In the genomic region with DNA sequence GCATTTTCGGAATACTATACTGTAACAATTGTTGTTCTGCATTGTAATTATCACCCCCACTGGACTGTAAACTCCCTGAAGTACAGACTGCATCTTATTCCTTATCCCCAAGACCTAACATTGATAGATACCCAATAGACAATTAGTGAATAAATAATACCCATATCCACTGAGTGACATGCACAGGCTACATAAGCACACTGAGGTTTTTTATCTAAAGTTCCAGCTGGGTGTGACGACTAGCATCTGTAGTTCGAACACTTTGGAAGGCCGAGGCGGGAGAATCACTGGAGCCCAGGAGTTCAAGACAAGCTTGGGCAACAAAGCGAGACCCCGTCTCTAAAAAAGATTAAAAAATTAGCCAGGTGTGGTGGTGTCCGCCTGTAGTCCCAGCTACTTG, we compare ENCODE assay signal across 16 cellular contexts. TPM values are rescaled to one million over a fixed set of nuclear protein-coding genes. Genes with fewer than 3 reads are reported as not detected.
A peak's percentile ranks its signal among the peaks of the same experiment; 100 is the strongest.
DNase-seq lines count a peak whose midpoint lies in the region; ATAC-seq and TF ChIP-seq lines count a peak whose summit lies in the region.
"Had no signal": no experiment of that assay in that cellular context is flagged by ENCODE, and none has a peak within 500 bp of the region (broad histone marks: within the 10 kb centered on the region; RNA-seq: fewer than 3 reads in every experiment).

No MANE protein-coding gene starts in this region.

- no peak overlapping the region for H3K27ac ChIP-seq in PC-9
- no peak overlapping the region for H3K27ac ChIP-seq in dorsolateral prefrontal cortex
- H3K27ac ChIP-seq: neutrophil, Peyer's patch had no signal

- peak overlapping the region; percentile 3 for H3K27ac Mint-ChIP-seq in activated T-cell treated with anti-CD3 and anti-CD28 coated beads, Interleukin-2, amount 50 U/mL, for 72 hours
- H3K27ac Mint-ChIP-seq in glutamatergic neuron (ENCODE audit: unreplicated experiment), result peak overlapping the region; percentile 9
- H3K27ac Mint-ChIP-seq: stimulated activated naive CD8-positive, alpha-beta T cell treated with anti-CD3 and anti-CD28 coated beads, Interleukin-15, Interleukin-2, amounts not matched to agents 100 ng/mL and 50 ng/mL, for 24 hours had no signal

- no peak overlapping the region for H3K9ac ChIP-seq in skeletal muscle satellite cell (ENCODE audit: low read depth, low read length)

- no peaks in the 10 kb centered on the region for H3K27me3 Mint-ChIP-seq in activated T-cell treated with anti-CD3 and anti-CD28 coated beads, Interleukin-2, amount 50 U/mL, for 72 hours (ENCODE audit: low read depth)
- peaks cover 7% of the 10 kb centered on the region for H3K27me3 Mint-ChIP-seq in glutamatergic neuron (ENCODE audit: unreplicated experiment)
- H3K27me3 Mint-ChIP-seq: IgD-negative memory B cell; stimulated activated naive CD8-positive, alpha-beta T cell treated with anti-CD3 and anti-CD28 coated beads, Interleukin-15, Interleukin-2, amounts not matched to agents 100 ng/mL and 50 ng/mL, for 24 hours had no signal

- H3K4me3 Mint-ChIP-seq in activated T-cell treated with anti-CD3 and anti-CD28 coated beads, Interleukin-2, amount 50 U/mL, for 72 hours, result no peak overlapping the region
- H3K4me3 Mint-ChIP-seq in glutamatergic neuron (ENCODE audit: unreplicated experiment), result peak overlapping the region; percentile 66

- H3K4me3 ChIP-seq in PC-9, result no peak overlapping the region
- H3K4me3 ChIP-seq in skeletal muscle satellite cell (ENCODE audit: low read length), result no peak overlapping the region
- H3K4me3 ChIP-seq in dorsolateral prefrontal cortex, result peak overlapping the region in 6 of 59 donors; percentile 70 to 98 (median 91)
- H3K4me3 ChIP-seq: Peyer's patch had no signal

- H3K27me3 ChIP-seq in PC-9 (ENCODE audit: insufficient read depth, low read depth), result no peaks in the 10 kb centered on the region
- H3K27me3 ChIP-seq in skeletal muscle satellite cell (ENCODE audit: control insufficient read depth, insufficient read depth, low read length), result no peaks in the 10 kb centered on the region
- no peaks in the 10 kb centered on the region for H3K27me3 ChIP-seq in dorsolateral prefrontal cortex
- H3K27me3 ChIP-seq: heart right ventricle, neutrophil, Peyer's patch, upper lobe of right lung had no signal

- no peaks in the 10 kb centered on the region for H3K36me3 Mint-ChIP-seq in activated T-cell treated with anti-CD3 and anti-CD28 coated beads, Interleukin-2, amount 50 U/mL, for 72 hours (ENCODE audit: insufficient read depth in 2 of 2)
- H3K36me3 Mint-ChIP-seq in glutamatergic neuron (ENCODE audit: unreplicated experiment), result peaks cover 6% of the 10 kb centered on the region

- H3K4me1 ChIP-seq in PC-9 (replicated peaks; ENCODE audit: insufficient read depth) (peaks cover 24% of the 10 kb centered on the region), skeletal muscle satellite cell (ENCODE audit: control insufficient read depth, insufficient read depth, low read length) (peaks cover 18% of the 10 kb centered on the region)

- ATAC-seq in activated T-cell treated with anti-CD3 and anti-CD28 coated beads, Interleukin-2, amount 50 U/mL, for 72 hours (replicated peaks in 1 of 2), result no peak
- ATAC-seq: heart right ventricle, upper lobe of right lung had no signal

- no peaks in the 10 kb centered on the region for H3K9me2 ChIP-seq in PC-9 (ENCODE audit: insufficient read depth)

- TF ChIP-seq CTCF in PC-9 (conservative IDR thresholded peaks at IDR 0.05) (no peak), glutamatergic neuron (IDR thresholded peaks at IDR 0.05; ENCODE audit: partially characterized antibody, unreplicated experiment) (no peak), dorsolateral prefrontal cortex (IDR thresholded peaks at IDR 0.05 in 54 of 56, conservative IDR thresholded peaks at IDR 0.05 in 2 of 56; ENCODE audit: low read depth in 1 of 56, partially characterized antibody in 56 of 56) (no peak)

- peaks cover 22% of the 10 kb centered on the region for H3F3A ChIP-seq in PC-9 (ENCODE audit: insufficient read depth, low read depth)

- DNase-seq in activated T-cell treated with anti-CD3 and anti-CD28 coated beads, Interleukin-2, amount 50 U/mL, for 72 hours, result no peak
- no peak for DNase-seq in activated T-cell treated with anti-CD3 and anti-CD28 coated beads, Interleukin-2, amount 50 U/mL, for 1 hour
- DNase-seq in PC-9 (no peak), glutamatergic neuron (no peak), dorsolateral prefrontal cortex (no peak)
- no peak for DNase-seq in activated naive CD4-positive, alpha-beta T cell (lab: John Stamatoyannopoulos, UW)
- DNase-seq in activated effector memory CD4-positive, alpha-beta T cell treated with Interleukin-2 at 50 U/mL for 16 hours, result no peak
- DNase-seq: activated CD4-positive, alpha-beta T cell treated with anti-CD3 and anti-CD28 coated beads, Interleukin-2, amount 50 U/mL, for 1 hour; heart right ventricle; NCI-H774; Peyer's patch; upper lobe of right lung had no signal

- BruUV-seq in PC-9 (replicated peaks; lab: Mats Ljungman, UMichigan), result no TSS peak

- H3K9me3 ChIP-seq in PC-9 (ENCODE audit: insufficient read depth, low read depth), result no peaks in the 10 kb centered on the region
- no peaks in the 10 kb centered on the region for H3K9me3 ChIP-seq in skeletal muscle satellite cell (replicated peaks; ENCODE audit: low read length)
- H3K9me3 ChIP-seq: heart right ventricle, neutrophil, Peyer's patch, upper lobe of right lung had no signal

- no peak overlapping the region for H2AFZ ChIP-seq in PC-9

- H4K20me1 ChIP-seq in PC-9 (ENCODE audit: insufficient read depth), result peaks cover 17% of the 10 kb centered on the region; the same call in 1 of the 2 replicates

- CTCF ChIA-PET in PC-9 (lab: Charles Lee), result no interaction called here

- POLR2A ChIA-PET in PC-9 (lab: Charles Lee; ENCODE audit: unreplicated experiment), result no interaction called here

- intact Hi-C loops in PC-9 (cut with micrococcal nuclease; ENCODE audit: unreplicated experiment) (loop anchor here (2.0 to 5.0 kb wide), 2 partner anchors 38 to 69 kb away; no protein-coding TSS in a partner anchor), dorsolateral prefrontal cortex (cut with DNase I) (loop anchor here (5.0 to 10.0 kb wide), 5 partner anchors 55 to 343 kb away; partner anchors contain the start of genes EBPL (in 1 of the 2) and TRIM13 (in 1 of the 2))

- H3K4me2 ChIP-seq in PC-9 (peak overlapping the region; percentile 77), skeletal muscle satellite cell (ENCODE audit: low read length) (peak overlapping the region; percentile 88)

- H3K4me1 Mint-ChIP-seq in activated T-cell treated with anti-CD3 and anti-CD28 coated beads, Interleukin-2, amount 50 U/mL, for 72 hours (ENCODE audit: low read depth), result peaks cover 39% of the 10 kb centered on the region
- peaks cover 18% of the 10 kb centered on the region for H3K4me1 Mint-ChIP-seq in glutamatergic neuron (ENCODE audit: low read depth, unreplicated experiment)

- H3K9me3 Mint-ChIP-seq in activated T-cell treated with anti-CD3 and anti-CD28 coated beads, Interleukin-2, amount 50 U/mL, for 72 hours, result no peaks in the 10 kb centered on the region
- H3K9me3 Mint-ChIP-seq in glutamatergic neuron (ENCODE audit: unreplicated experiment), result peaks cover 11% of the 10 kb centered on the region
- H3K9me3 Mint-ChIP-seq: IgD-negative memory B cell; stimulated activated naive CD8-positive, alpha-beta T cell treated with anti-CD3 and anti-CD28 coated beads, Interleukin-15, Interleukin-2, amounts not matched to agents 100 ng/mL and 50 ng/mL, for 24 hours had no signal

- H3K36me3 ChIP-seq in PC-9 (ENCODE audit: low read depth) (no peaks in the 10 kb centered on the region), skeletal muscle satellite cell (ENCODE audit: insufficient read depth, low read length) (no peaks in the 10 kb centered on the region)
- H3K36me3 ChIP-seq: heart right ventricle, neutrophil, Peyer's patch, upper lobe of right lung had no signal

- H3K79me2 ChIP-seq in PC-9 (ENCODE audit: low read depth), result peaks cover 67% of the 10 kb centered on the region

RNA-seq across cellular contexts. Expression of gene KPNA3, which starts 2.5 kb away (rescaled TPM):
- 10 to 100 TPM; 23.5 to 27.0 TPM for total RNA-seq in activated T-cell treated with anti-CD3 and anti-CD28 coated beads, Interleukin-2, amount 50 U/mL, for 72 hours
- total RNA-seq in PC-9 (2021) (21.2 and 35.0 TPM in 2 replicates), glutamatergic neuron (ENCODE audit: unreplicated experiment) (46.6 TPM), dorsolateral prefrontal cortex (10 to 100 TPM; 25.3 to 46.1 (median 35.7) TPM)
- 35.5 and 37.4 TPM in 2 replicates for total RNA-seq in skeletal muscle satellite cell (2012; rRNA removed)
